Comparison of ENCODE assay signal across 8 cellular contexts in genomic region chr3:86990734-86991481, GRCh38. TPM values are rescaled to one million over a fixed set of nuclear protein-coding genes. Genes with fewer than 3 reads are reported as not detected.
DNase-seq lines count a peak whose midpoint lies in the region; TF ChIP-seq lines count a peak whose summit lies in the region.

Gene VGLL3 (minus strand): TSS chr3:86991149. CDS start chr3:86990743, 406 bp downstream.

- H3K27ac ChIP-seq in ascending aorta: peak within 1 kb of the TSS; percentile 90 to 91
- H3K27ac ChIP-seq in hepatocyte: peak within 1 kb of the TSS; percentile 92

- peak; percentile 22 for DNase-seq in SKM-1 treated with dmso at 0.1 percent for 144 hours (lab: John Stamatoyannopoulos, UW; ENCODE audit: unreplicated experiment)
- no peak for DNase-seq in SKM-1 (lab: John Stamatoyannopoulos, UW; ENCODE audit: unreplicated experiment)
- DNase-seq in Jurkat, Clone E6-1 (ENCODE audit: low read depth, low spot score): peak; percentile 7
- DNase-seq in ascending aorta (ENCODE audit: low spot score in 2 of 2): peak in 1 of 2 donors; percentile 90
- DNase-seq in hepatocyte (ENCODE audit: low spot score): peak; percentile 88
- DNase-seq in retina: peak; percentile 86
- no peak for DNase-seq in NOMO-1 treated with DMSO at 0.1 percent for 48 hours (lab: John Stamatoyannopoulos, UW; ENCODE audit: unreplicated experiment)
- no peak for DNase-seq in stimulated activated naive CD4-positive, alpha-beta T cell treated with Interleukin-2 at 50 U/mL for 16 hours (lab: John Stamatoyannopoulos, UW)

- H3K79me2 ChIP-seq in hepatocyte: no peaks in the 10 kb centered on the region

- 1% methylated on average over 47 of the region's 77 CpGs for WGBS in hepatocyte (ENCODE audit: low lambda C conversion rate, missing lambda C conversion rate)

- no peaks in the 10 kb centered on the region for H3K27me3 ChIP-seq in ascending aorta
- peaks cover 7% of the 10 kb centered on the region for H3K27me3 ChIP-seq in hepatocyte

- H3K4me2 ChIP-seq in hepatocyte: peak within 1 kb of the TSS; percentile 83

- TF ChIP-seq CTCF in ascending aorta (IDR thresholded peaks at IDR 0.05) (no peak), hepatocyte (IDR thresholded peaks at IDR 0.05; ENCODE audit: poor library complexity) (peak; percentile 10)

- H3K9me3 ChIP-seq in ascending aorta (no peaks in the 10 kb centered on the region), hepatocyte (ENCODE audit: low read depth) (no peaks in the 10 kb centered on the region)

- no peaks in the 10 kb centered on the region for H3K36me3 ChIP-seq in ascending aorta
- no peaks in the 10 kb centered on the region for H3K36me3 ChIP-seq in hepatocyte (replicated peaks; ENCODE audit: insufficient read depth, low read depth)

- intact Hi-C loops in ascending aorta (cut with DNase I): loop anchor here (2.0 kb wide), 4 partner anchors 54 to 236 kb away; partner anchors contain the start of gene CHMP2B

- no peaks in the 10 kb centered on the region for H3K9me2 ChIP-seq in hepatocyte (replicated peaks; ENCODE audit: insufficient read depth)

- H3K4me1 ChIP-seq in ascending aorta (peaks cover 0 to 6% of the 10 kb centered on the region in 2 donors), hepatocyte (ENCODE audit: insufficient read depth) (peaks cover 13% of the 10 kb centered on the region)

- H3K4me3 ChIP-seq in Jurkat, Clone E6-1 (ENCODE audit: low read length): peak within 1 kb of the TSS; percentile 39
- peak within 1 kb of the TSS; percentile 65 to 89 for H3K4me3 ChIP-seq in ascending aorta
- H3K4me3 ChIP-seq in hepatocyte: peak within 1 kb of the TSS; percentile 57

- no peaks in the 10 kb centered on the region for H4K20me1 ChIP-seq in hepatocyte (ENCODE audit: insufficient read depth, poor library complexity, severe bottlenecking)

- H2AFZ ChIP-seq in hepatocyte: peak within 1 kb of the TSS; percentile 69

RNA-seq across cellular contexts. Expression of gene VGLL3, which starts in this region (rescaled TPM):
- 0.09 TPM for polyA plus RNA-seq in Jurkat, Clone E6-1 (2012; ENCODE audit: insufficient read depth, insufficient read length)
- total RNA-seq in ascending aorta: 138 TPM
- total RNA-seq in hepatocyte: 18.7 and 22.2 TPM in 2 replicates
- 4.1 and 6.9 TPM in 2 replicates for polyA plus RNA-seq in hepatocyte

Comparison
In these comparisons a context has a peak if more than half of its experiments do, and no peak if none do; other contexts are left out.
1. DNase-seq: peak in SKM-1 treated with dmso at 0.1 percent for 144 hours (single experiment), Jurkat, Clone E6-1 (single experiment), hepatocyte (single experiment) and retina (single experiment); none in SKM-1 (single experiment), NOMO-1 treated with DMSO at 0.1 percent for 48 hours (single experiment) and stimulated activated naive CD4-positive, alpha-beta T cell treated with Interleukin-2 at 50 U/mL for 16 hours (single experiment).
2. Peak in every context shown above with its lines, with median percentiles within 50 percentile points of each other: H3K4me3 ChIP-seq.